36 cellular contexts compared by ENCODE assay signal in the genomic region with DNA sequence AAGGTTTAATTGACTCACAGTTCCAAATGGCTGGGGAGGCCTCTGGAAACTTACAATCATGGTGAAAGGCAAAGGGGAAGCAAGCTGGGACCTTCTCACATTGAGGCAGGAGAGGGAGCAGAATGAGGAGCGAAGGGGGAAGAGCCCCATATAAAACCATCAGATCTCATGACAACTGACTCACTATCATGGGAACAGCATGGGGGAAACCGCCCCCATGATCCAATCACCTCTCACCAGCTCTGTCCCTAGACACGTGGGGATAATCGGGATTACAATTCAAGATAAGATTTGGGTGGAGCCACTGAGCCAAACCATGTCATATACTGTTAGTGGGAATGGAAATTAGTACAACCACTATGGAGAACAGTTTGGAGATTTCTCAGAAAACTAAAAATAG.
"Had no signal": no experiment of that assay in that cellular context is flagged by ENCODE, and none has a peak within 500 bp of the region (broad histone marks: within the 10 kb centered on the region; RNA-seq: fewer than 3 reads in every experiment).

No MANE protein-coding gene starts in this region.

- H3K27ac Mint-ChIP-seq: activated CD4-positive, alpha-beta memory T cell treated with anti-CD3 and anti-CD28 coated beads for 36 hours; activated CD4-positive, alpha-beta T cell treated with anti-CD3 and anti-CD28 coated beads for 36 hours; activated CD4-positive, alpha-beta T cell treated with anti-CD3 and anti-CD28 coated beads, Interleukin-2, amount 10 ng/mL, durations not matched to agents 24 days and 14 days; activated CD8-positive, alpha-beta memory T cell treated with anti-CD3 and anti-CD28 coated beads, Interleukin-2, amount 10 ng/mL, durations not matched to agents 7 days and 5 days; activated CD8-positive, alpha-beta T cell treated with anti-CD3 and anti-CD28 coated beads, Interleukin-2, amount 10 ng/mL, durations not matched to agents 7 days and 5 days; activated naive CD4-positive, alpha-beta T cell treated with anti-CD3 and anti-CD28 coated beads for 36 hours; activated naive CD4-positive, alpha-beta T cell treated with anti-CD3 and anti-CD28 coated beads, Interleukin-2, amount 50 U/mL, for 24 hours; activated naive CD8-positive, alpha-beta T cell treated with anti-CD3 and anti-CD28 coated beads for 36 hours; activated naive CD8-positive, alpha-beta T cell treated with anti-CD3 and anti-CD28 coated beads, Interleukin-2, amount 50 U/mL, for 24 hours; activated T-helper 1 cell treated with anti-CD3 and anti-CD28 coated beads, Interleukin-12 subunit alpha, Interleukin-12 subunit beta, Interleukin-2, Interleukin-4 antibody, amounts not matched to agents 30 ng/mL and 10 ng/mL and 1 ng/mL, durations not matched to agents 14 hours and 24 hours and 36 hours; activated T-helper 2 cell treated with anti-CD3 and anti-CD28 coated beads, Interferon-gamma antibody, Interleukin-2, Interleukin-4, amounts not matched to agents 10 μg/mL and 5 μg/mL and 100 μg/mL, durations not matched to agents 14 hours and 24 hours and 36 hours; T-helper 17 cell; T-helper 2 cell treated with Interferon-gamma antibody and Interleukin-4, amounts not matched to agents 5 μg/mL and 100 μg/mL, for 36 hours had no signal

- H3K27me3 Mint-ChIP-seq: activated CD4-positive, alpha-beta memory T cell treated with anti-CD3 and anti-CD28 coated beads for 36 hours; activated CD4-positive, alpha-beta T cell treated with anti-CD3 and anti-CD28 coated beads for 36 hours; activated CD4-positive, alpha-beta T cell treated with anti-CD3 and anti-CD28 coated beads, Interleukin-2, amount 10 ng/mL, durations not matched to agents 24 days and 14 days; activated CD8-positive, alpha-beta memory T cell treated with anti-CD3 and anti-CD28 coated beads, Interleukin-2, amount 10 ng/mL, durations not matched to agents 7 days and 5 days; activated naive CD4-positive, alpha-beta T cell treated with anti-CD3 and anti-CD28 coated beads, Interleukin-2, amount 50 U/mL, for 24 hours; activated naive CD8-positive, alpha-beta T cell treated with anti-CD3 and anti-CD28 coated beads for 36 hours; activated naive CD8-positive, alpha-beta T cell treated with anti-CD3 and anti-CD28 coated beads, Interleukin-2, amount 50 U/mL, for 24 hours; T-helper 17 cell had no signal

- H3K4me3 ChIP-seq: adrenal gland, body of pancreas, cardiac muscle cell, colonic mucosa, esophagus muscularis mucosa, gastrocnemius medialis, heart left ventricle had no signal

- H3K27me3 ChIP-seq: adrenal gland, body of pancreas, cardiac muscle cell, colonic mucosa, esophagus muscularis mucosa, foreskin keratinocyte, gastrocnemius medialis, heart left ventricle had no signal

- H3K36me3 Mint-ChIP-seq: activated CD4-positive, alpha-beta memory T cell treated with anti-CD3 and anti-CD28 coated beads for 36 hours; activated CD8-positive, alpha-beta memory T cell treated with anti-CD3 and anti-CD28 coated beads, Interleukin-2, amount 10 ng/mL, durations not matched to agents 7 days and 5 days; activated naive CD4-positive, alpha-beta T cell treated with anti-CD3 and anti-CD28 coated beads, Interleukin-2, amount 50 U/mL, for 24 hours; activated naive CD8-positive, alpha-beta T cell treated with anti-CD3 and anti-CD28 coated beads for 36 hours had no signal

- H3K4me3 Mint-ChIP-seq: activated CD4-positive, alpha-beta memory T cell treated with anti-CD3 and anti-CD28 coated beads for 36 hours; activated CD4-positive, alpha-beta T cell treated with anti-CD3 and anti-CD28 coated beads for 36 hours; activated CD4-positive, alpha-beta T cell treated with anti-CD3 and anti-CD28 coated beads, Interleukin-2, amount 10 ng/mL, durations not matched to agents 24 days and 14 days; activated CD8-positive, alpha-beta memory T cell treated with anti-CD3 and anti-CD28 coated beads, Interleukin-2, amount 10 ng/mL, durations not matched to agents 7 days and 5 days; activated CD8-positive, alpha-beta T cell treated with anti-CD3 and anti-CD28 coated beads, Interleukin-2, amount 10 ng/mL, durations not matched to agents 7 days and 5 days; activated naive CD4-positive, alpha-beta T cell treated with anti-CD3 and anti-CD28 coated beads for 36 hours; activated naive CD4-positive, alpha-beta T cell treated with anti-CD3 and anti-CD28 coated beads, Interleukin-2, amount 50 U/mL, for 24 hours; activated naive CD8-positive, alpha-beta T cell treated with anti-CD3 and anti-CD28 coated beads for 36 hours; activated naive CD8-positive, alpha-beta T cell treated with anti-CD3 and anti-CD28 coated beads, Interleukin-2, amount 50 U/mL, for 24 hours; activated T-helper 1 cell treated with anti-CD3 and anti-CD28 coated beads, Interleukin-12 subunit alpha, Interleukin-12 subunit beta, Interleukin-2, Interleukin-4 antibody, amounts not matched to agents 30 ng/mL and 10 ng/mL and 1 ng/mL, durations not matched to agents 14 hours and 24 hours and 36 hours; T-helper 17 cell; T-helper 2 cell treated with Interferon-gamma antibody and Interleukin-4, amounts not matched to agents 5 μg/mL and 100 μg/mL, for 36 hours had no signal

- H3K27ac ChIP-seq: adrenal gland, body of pancreas, cardiac muscle cell, colonic mucosa, esophagus muscularis mucosa, foreskin keratinocyte, gastrocnemius medialis, heart left ventricle, WERI-Rb-1 had no signal

- H3K4me1 Mint-ChIP-seq: activated CD4-positive, alpha-beta T cell treated with anti-CD3 and anti-CD28 coated beads for 36 hours; activated CD4-positive, alpha-beta T cell treated with anti-CD3 and anti-CD28 coated beads, Interleukin-2, amount 10 ng/mL, durations not matched to agents 24 days and 14 days; activated CD8-positive, alpha-beta memory T cell treated with anti-CD3 and anti-CD28 coated beads, Interleukin-2, amount 10 ng/mL, durations not matched to agents 7 days and 5 days; activated naive CD4-positive, alpha-beta T cell treated with anti-CD3 and anti-CD28 coated beads, Interleukin-2, amount 50 U/mL, for 24 hours; activated naive CD8-positive, alpha-beta T cell treated with anti-CD3 and anti-CD28 coated beads for 36 hours; activated naive CD8-positive, alpha-beta T cell treated with anti-CD3 and anti-CD28 coated beads, Interleukin-2, amount 50 U/mL, for 24 hours; T-helper 17 cell had no signal

- ATAC-seq: activated CD4-positive, alpha-beta T cell treated with anti-CD3 and anti-CD28 coated beads for 36 hours; activated CD8-positive, alpha-beta memory T cell treated with anti-CD3 and anti-CD28 coated beads, Interleukin-2, amount 10 ng/mL, durations not matched to agents 7 days and 5 days; activated CD8-positive, alpha-beta T cell treated with anti-CD3 and anti-CD28 coated beads, Interleukin-2, amount 10 ng/mL, durations not matched to agents 7 days and 5 days; activated naive CD8-positive, alpha-beta T cell treated with anti-CD3 and anti-CD28 coated beads, Interleukin-2, amount 50 U/mL, for 24 hours; body of pancreas; foreskin keratinocyte; gastrocnemius medialis; heart left ventricle; T-helper 17 cell had no signal

- H3K36me3 ChIP-seq: adrenal gland, cardiac muscle cell, colonic mucosa, esophagus muscularis mucosa, gastrocnemius medialis, heart left ventricle, WERI-Rb-1 had no signal

- H3K9me3 Mint-ChIP-seq: activated CD4-positive, alpha-beta memory T cell treated with anti-CD3 and anti-CD28 coated beads for 36 hours; activated CD4-positive, alpha-beta T cell treated with anti-CD3 and anti-CD28 coated beads, Interleukin-2, amount 10 ng/mL, durations not matched to agents 24 days and 14 days; activated naive CD4-positive, alpha-beta T cell treated with anti-CD3 and anti-CD28 coated beads for 36 hours; activated naive CD4-positive, alpha-beta T cell treated with anti-CD3 and anti-CD28 coated beads, Interleukin-2, amount 50 U/mL, for 24 hours; activated naive CD8-positive, alpha-beta T cell treated with anti-CD3 and anti-CD28 coated beads for 36 hours; activated naive CD8-positive, alpha-beta T cell treated with anti-CD3 and anti-CD28 coated beads, Interleukin-2, amount 50 U/mL, for 24 hours; activated T-helper 1 cell treated with anti-CD3 and anti-CD28 coated beads, Interleukin-12 subunit alpha, Interleukin-12 subunit beta, Interleukin-2, Interleukin-4 antibody, amounts not matched to agents 30 ng/mL and 10 ng/mL and 1 ng/mL, durations not matched to agents 14 hours and 24 hours and 36 hours; activated T-helper 2 cell treated with anti-CD3 and anti-CD28 coated beads, Interferon-gamma antibody, Interleukin-2, Interleukin-4, amounts not matched to agents 10 μg/mL and 5 μg/mL and 100 μg/mL, durations not matched to agents 14 hours and 24 hours and 36 hours; T-helper 2 cell treated with Interferon-gamma antibody and Interleukin-4, amounts not matched to agents 5 μg/mL and 100 μg/mL, for 36 hours had no signal

- H3K4me1 ChIP-seq: adrenal gland, body of pancreas, colonic mucosa, esophagus muscularis mucosa, foreskin keratinocyte, gastrocnemius medialis, heart left ventricle had no signal

- DNase-seq: activated CD4-positive, alpha-beta memory T cell treated with anti-CD3 and anti-CD28 coated beads for 36 hours; activated CD4-positive, alpha-beta T cell treated with anti-CD3 and anti-CD28 coated beads for 36 hours; activated CD4-positive, alpha-beta T cell treated with anti-CD3 and anti-CD28 coated beads, Interleukin-2, amount 10 ng/mL, durations not matched to agents 24 days and 14 days; activated CD4-positive, CD25-positive, alpha-beta regulatory T cell; activated CD4-positive, CD25-positive, alpha-beta regulatory T cell treated with anti-CD3 and anti-CD28 coated beads, Interleukin-2, amount 50 U/mL, for 72 hours; activated CD8-positive, alpha-beta memory T cell treated with anti-CD3 and anti-CD28 coated beads, Interleukin-2, amount 10 ng/mL, durations not matched to agents 7 days and 5 days; activated CD8-positive, alpha-beta memory T cell treated with anti-CD3 and anti-CD28 coated beads, Interleukin-2, amount 50 U/mL, for 4 hours; activated CD8-positive, alpha-beta T cell treated with anti-CD3 and anti-CD28 coated beads, Interleukin-2, amount 10 ng/mL, durations not matched to agents 7 days and 5 days; activated effector memory CD4-positive, alpha-beta T cell treated with anti-CD3 and anti-CD28 coated beads, Interleukin-2, amount 50 U/mL, for 16 hours; activated naive CD4-positive, alpha-beta T cell treated with anti-CD3 and anti-CD28 coated beads for 36 hours; activated naive CD8-positive, alpha-beta T cell treated with anti-CD3 and anti-CD28 coated beads for 36 hours; activated naive CD8-positive, alpha-beta T cell treated with anti-CD3 and anti-CD28 coated beads, Interleukin-2, amount 50 U/mL, for 24 hours; activated T-cell treated with anti-CD3 and anti-CD28 coated beads, Interleukin-2, amount 50 U/mL, for 1 hour; activated T-cell treated with anti-CD3 and anti-CD28 coated beads, Interleukin-2, amount 50 U/mL, for 48 hours; adrenal gland; amygdala; aorta; body of pancreas; central memory CD4-positive, alpha-beta T cell; cerebellar nuclear complex; colonic mucosa; effector memory CD4-positive, alpha-beta T cell; erythroblast; foreskin keratinocyte; gastrocnemius medialis; glutamatergic neuron; heart left ventricle; T-helper 17 cell; T1000; WERI-Rb-1 had no signal

- H3K9me3 ChIP-seq: adrenal gland, body of pancreas, colonic mucosa, esophagus muscularis mucosa, gastrocnemius medialis, heart left ventricle had no signal
